Comparison of ENCODE assay signal across 21 cellular contexts in the genomic region with DNA sequence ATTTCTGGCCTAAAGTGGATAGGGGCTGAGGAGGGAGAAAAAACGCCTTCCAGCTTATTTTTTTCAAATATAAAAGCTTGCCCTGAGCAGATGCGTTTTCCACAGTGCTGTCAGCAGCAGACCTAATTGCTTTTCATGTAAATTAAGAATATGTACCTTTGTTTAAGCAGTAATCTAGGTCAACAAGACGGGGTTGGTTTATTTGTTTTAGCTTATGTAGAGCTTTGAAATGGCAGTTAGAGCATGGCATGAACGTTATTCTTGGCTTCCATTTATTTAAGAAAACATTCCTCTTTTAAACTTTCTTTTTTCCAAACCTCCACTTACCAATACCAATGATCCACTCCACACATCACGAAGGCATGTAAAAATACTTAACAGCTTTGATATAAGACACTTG.
A peak's percentile ranks its signal among the peaks of the same experiment; 100 is the strongest.
DNase-seq lines count a peak whose midpoint lies in the region; ATAC-seq and TF ChIP-seq lines count a peak whose summit lies in the region.
"Had no signal": no experiment of that assay in that cellular context is flagged by ENCODE, and none has a peak within 500 bp of the region (broad histone marks: within the 10 kb centered on the region; RNA-seq: fewer than 3 reads in every experiment).

No MANE protein-coding gene starts in this region.

- H4K91ac ChIP-seq in IMR-90 (ENCODE audit: insufficient read depth, low read depth, low read length) = no peak overlapping the region

- peak overlapping the region; percentile 70 for H2AFZ ChIP-seq in ACC112 (ENCODE audit: low read length, unreplicated experiment)
- no peak overlapping the region for H2AFZ ChIP-seq in IMR-90 (replicated peaks; ENCODE audit: low read length, poor library complexity)

- dilution Hi-C loops in IMR-90 (cut with HindIII; ENCODE audit: low sequenced_read_pairs, unreplicated experiment) = no loop called here

- intact Hi-C loops in IMR-90 (cut with micrococcal nuclease) (no loop called here), right cardiac atrium (cut with DNase I) (no loop called here)

- H3K18ac ChIP-seq in IMR-90 (ENCODE audit: low read depth, low read length) = no peak overlapping the region

- no peak overlapping the region for H2BK20ac ChIP-seq in IMR-90 (ENCODE audit: low read depth, low read length)

- H3K9me3 ChIP-seq in IMR-90 (ENCODE audit: control insufficient read depth, insufficient read depth, low read length) (no peaks in the 10 kb centered on the region), adipocyte (ENCODE audit: control insufficient read depth, low read length) (peaks cover 7% of the 10 kb centered on the region), right cardiac atrium (ENCODE audit: control insufficient read depth, low read length) (no peaks in the 10 kb centered on the region)
- H3K9me3 ChIP-seq: body of pancreas had no signal

- BruUV-seq in IMR-90 (replicated peaks; lab: Mats Ljungman, UMichigan) = no TSS peak

- no peaks in the 10 kb centered on the region for H3K9me1 ChIP-seq in IMR-90 (ENCODE audit: insufficient read depth, low read length)

- TF ChIP-seq CTCF in IMR-90 (conservative IDR thresholded peaks at IDR 0.05; ENCODE audit: low read depth, low read length) = no peak

- WGBS in IMR-90 (ENCODE audit: extremely low coverage in 2 of 2, insufficient read length in 1 of 2), 2 experiments = 100% methylated on average over 1 of the region's 5 CpGs; no CpG with 5 or more reads in 1 of the 2 experiments
- 44% methylated on average over 5 of the region's 5 CpGs for WGBS in right cardiac atrium

- H2AK9ac ChIP-seq in IMR-90 (replicated peaks; ENCODE audit: low read depth, low read length, poor library complexity) = no peak overlapping the region

- H4K5ac ChIP-seq in IMR-90 (ENCODE audit: low read depth, low read length) = no peak overlapping the region

- no peak overlapping the region for H3K4me3 ChIP-seq in ACC112 (ENCODE audit: low read depth, low read length)
- no peak overlapping the region for H3K4me3 ChIP-seq in IMR-90 (ENCODE audit: insufficient read depth, low read depth, low read length)
- H3K4me3 ChIP-seq in adipocyte (ENCODE audit: low read length) = no peak overlapping the region
- H3K4me3 ChIP-seq in right cardiac atrium (ENCODE audit: low read length) = no peak overlapping the region
- H3K4me3 ChIP-seq: BLaER1, body of pancreas, coronary artery, heart left ventricle, left ventricle myocardium inferior, mucosa of descending colon had no signal

- POLR2A ChIA-PET in IMR-90 (lab: Charles Lee; ENCODE audit: unreplicated experiment) = no interaction called here

- H3K27me3 ChIP-seq in ACC112 (ENCODE audit: insufficient read depth, low read length) (no peaks in the 10 kb centered on the region), IMR-90 (ENCODE audit: control insufficient read depth, insufficient read depth, low read length) (no peaks in the 10 kb centered on the region), adipocyte (replicated peaks; ENCODE audit: control insufficient read depth, insufficient read depth, low read length) (no peaks in the 10 kb centered on the region), right cardiac atrium (ENCODE audit: control insufficient read depth, insufficient read depth) (no peaks in the 10 kb centered on the region)
- H3K27me3 ChIP-seq: BLaER1, body of pancreas, heart left ventricle had no signal

- H2BK120ac ChIP-seq in IMR-90 (ENCODE audit: low read depth, low read length) = no peak overlapping the region

- H3K23ac ChIP-seq in IMR-90 (ENCODE audit: low read depth, low read length) = no peak overlapping the region

- no peaks in the 10 kb centered on the region for H3K4me1 ChIP-seq in ACC112 (ENCODE audit: control insufficient read depth, insufficient read depth, low read length, unreplicated experiment)
- H3K4me1 ChIP-seq in IMR-90 (ENCODE audit: control insufficient read depth, insufficient read depth, low read length) = peaks cover 2% of the 10 kb centered on the region; the same call in 1 of the 2 replicates
- H3K4me1 ChIP-seq in adipocyte (ENCODE audit: control insufficient read depth, insufficient read depth, low read length) = no peaks in the 10 kb centered on the region
- no peaks in the 10 kb centered on the region for H3K4me1 ChIP-seq in right cardiac atrium (ENCODE audit: control insufficient read depth, insufficient read depth, low read length)
- H3K4me1 ChIP-seq: BLaER1, body of pancreas, heart left ventricle, left ventricle myocardium inferior had no signal

- H4K8ac ChIP-seq in IMR-90 (ENCODE audit: low read depth in 2 of 2, low read length in 2 of 2) = no peak overlapping the region

- TF ChIP-seq POLR2A in IMR-90 (IDR thresholded peaks at IDR 0.05; ENCODE audit: low read depth, low read length) = no peak

- H2AK5ac ChIP-seq in IMR-90 (ENCODE audit: low read depth, low read length) = no peak overlapping the region

- H4K20me1 ChIP-seq in IMR-90 (ENCODE audit: insufficient read depth, low read length) = no peaks in the 10 kb centered on the region
- H4K20me1 ChIP-seq: BLaER1 had no signal

- no peak overlapping the region for H3K4ac ChIP-seq in IMR-90 (ENCODE audit: low read depth, low read length)

- H3K79me2 ChIP-seq in ACC112 (ENCODE audit: control insufficient read depth, insufficient read depth, low read length, unreplicated experiment) = no peaks in the 10 kb centered on the region

- no peaks in the 10 kb centered on the region for H3K36me3 ChIP-seq in ACC112 (ENCODE audit: insufficient read depth, low read length)
- no peaks in the 10 kb centered on the region for H3K36me3 ChIP-seq in IMR-90 (ENCODE audit: control insufficient read depth, insufficient read depth, low read length)
- no peaks in the 10 kb centered on the region for H3K36me3 ChIP-seq in adipocyte (ENCODE audit: control insufficient read depth, insufficient read depth, low read length, severe bottlenecking)
- H3K36me3 ChIP-seq: BLaER1, heart left ventricle, left ventricle myocardium inferior had no signal

- H3K9ac ChIP-seq in IMR-90 (ENCODE audit: low read depth, low read length) = no peak overlapping the region
- H3K9ac ChIP-seq in adipocyte (ENCODE audit: low read length) = no peak overlapping the region
- H3K9ac ChIP-seq: BLaER1 had no signal

- H3K56ac ChIP-seq in IMR-90 (ENCODE audit: extremely low read depth, insufficient read depth, low read length) = no peak overlapping the region

- in situ Hi-C loops in IMR-90 (cut with MboI; ENCODE audit: low sequenced_read_pairs) = no loop called here

- no peak; the same call in 1 of the 2 replicates for ATAC-seq in IMR-90 (ENCODE audit: low read depth)
- ATAC-seq in right cardiac atrium = no peak
- ATAC-seq in HG02588 (IDR thresholded peaks at IDR 0.05; ENCODE audit: unreplicated experiment) = no peak
- ATAC-seq: body of pancreas, HCT116, heart left ventricle, HepG2, mucosa of descending colon had no signal

- H2BK5ac ChIP-seq in IMR-90 (ENCODE audit: low read depth, low read length, poor library complexity, severe bottlenecking) = no peak overlapping the region

- H3K27ac ChIP-seq in ACC112 (ENCODE audit: low read depth, low read length) = no peak overlapping the region
- H3K27ac ChIP-seq in IMR-90 (ENCODE audit: insufficient read depth, low read length) = no peak overlapping the region
- no peak overlapping the region for H3K27ac ChIP-seq in right cardiac atrium (ENCODE audit: low read length)
- H3K27ac ChIP-seq: BLaER1, body of pancreas, coronary artery, heart left ventricle, left ventricle myocardium inferior, VCaP had no signal

- no peaks in the 10 kb centered on the region for H3K79me1 ChIP-seq in IMR-90 (ENCODE audit: low read depth in 1 of 2, low read length in 2 of 2)

- no peak overlapping the region for H2BK15ac ChIP-seq in IMR-90 (ENCODE audit: low read depth, low read length)

- CTCF ChIA-PET in IMR-90 (lab: Yijun Ruan, JAX) = interaction anchor here (0.6 to 1.0 kb wide), 2 partner anchors 12 to 25 kb away, joined by 3 to 4 read pairs; no protein-coding TSS in a partner anchor

- H3K14ac ChIP-seq in IMR-90 (replicated peaks; ENCODE audit: low read depth, low read length) = no peak overlapping the region

- no peak for TF ChIP-seq RAD21 in IMR-90 (IDR thresholded peaks at IDR 0.05; ENCODE audit: low read length)

- no peak overlapping the region for H3K4me2 ChIP-seq in IMR-90 (ENCODE audit: low read depth, low read length)
- H3K4me2 ChIP-seq: BLaER1 had no signal

- DNase-seq in IMR-90 = peak; percentile 2
- peak; percentile 62 for DNase-seq in NCI-H2029 treated with DMSO at 0.1 percent for 48 hours (lab: John Stamatoyannopoulos, UW)
- peak; percentile 16 for DNase-seq in adipocyte (ENCODE audit: low read depth)
- no peak for DNase-seq in right cardiac atrium
- DNase-seq in pons (ENCODE audit: low spot score) = no peak
- no peak for DNase-seq in NCI-H2171 (lab: John Stamatoyannopoulos, UW)
- DNase-seq: activated CD4-positive, alpha-beta memory T cell treated with anti-CD3 and anti-CD28 coated beads for 36 hours; activated naive CD4-positive, alpha-beta T cell treated with anti-CD3 and anti-CD28 coated beads for 36 hours; body of pancreas; heart left ventricle; left ventricle myocardium inferior; mucosa of descending colon; NCI-H446 treated with DMSO at 0.1 percent for 48 hours; SIG-M5 had no signal

TF ChIP-seq in IMR-90, 13 proteins besides CTCF, POLR2A, EP300 and RAD21 (continues in another document):
- TF ChIP-seq MXI1 (IDR thresholded peaks at IDR 0.05; ENCODE audit: borderline replicate concordance, low read depth, low read length) (no peak), MAZ (IDR thresholded peaks at IDR 0.05; ENCODE audit: borderline replicate concordance, low read depth, low read length) (no peak), BHLHE40 (IDR thresholded peaks at IDR 0.05; ENCODE audit: low read depth, low read length) (no peak), MAFK (IDR thresholded peaks at IDR 0.05; ENCODE audit: low read depth, low read length) (no peak), SMC3 (IDR thresholded peaks at IDR 0.05; ENCODE audit: low read depth, low read length) (no peak), RFX5 (IDR thresholded peaks at IDR 0.05; ENCODE audit: low read depth, low read length) (no peak), CEBPB (IDR thresholded peaks at IDR 0.05; ENCODE audit: low read depth, low read length) (no peak)
- TF ChIP-seq, protein P1, sequence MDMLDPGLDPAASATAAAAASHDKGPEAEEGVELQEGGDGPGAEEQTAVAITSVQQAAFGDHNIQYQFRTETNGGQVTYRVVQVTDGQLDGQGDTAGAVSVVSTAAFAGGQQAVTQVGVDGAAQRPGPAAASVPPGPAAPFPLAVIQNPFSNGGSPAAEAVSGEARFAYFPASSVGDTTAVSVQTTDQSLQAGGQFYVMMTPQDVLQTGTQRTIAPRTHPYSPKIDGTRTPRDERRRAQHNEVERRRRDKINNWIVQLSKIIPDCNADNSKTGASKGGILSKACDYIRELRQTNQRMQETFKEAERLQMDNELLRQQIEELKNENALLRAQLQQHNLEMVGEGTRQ (IDR thresholded peaks at IDR 0.05; ENCODE audit: low read depth, low read length) = no peak

Comparison
In these comparisons a context has a peak if more than half of its experiments do, and no peak if none do; other contexts are left out.
1. DNase-seq: peak in IMR-90 (single experiment), NCI-H2029 treated with DMSO at 0.1 percent for 48 hours (single experiment) and adipocyte (single experiment); none in right cardiac atrium (0 of 3), pons (single experiment) and NCI-H2171 (single experiment).